In genomic region chr19:3990815-3991117, GRCh38 we compare ENCODE assay signal across 1 cellular context.
TF ChIP-seq lines count a peak whose summit lies in the region.

No MANE protein-coding gene starts in this region.

TF ChIP-seq in HEK293, 187 proteins besides CTCF, POLR2A, EP300 and RAD21 (continued from another document):
- TF ChIP-seq TSHZ1 (tag by site-specific recombination; IDR thresholded peaks at IDR 0.05; ENCODE audit: borderline replicate concordance): no peak
- no peak for TF ChIP-seq SETDB1 (IDR thresholded peaks at IDR 0.05; ENCODE audit: insufficient read length, low read length)
- no peak for TF ChIP-seq ZSCAN4 (tag by site-specific recombination; IDR thresholded peaks at IDR 0.05)
- no peak for TF ChIP-seq ZNF645 (tag by site-specific recombination; IDR thresholded peaks at IDR 0.05)
TF ChIP-seq in HEK293: peak in this region for 5.
